Comparison of ENCODE assay signal across 30 cellular contexts in genomic region chr10:133130602-133131001, GRCh38. TPM values are rescaled to one million over a fixed set of nuclear protein-coding genes. Genes with fewer than 3 reads are reported as not detected.
DNase-seq lines count a peak whose midpoint lies in the region; ATAC-seq, FAIRE-seq and TF ChIP-seq lines count a peak whose summit lies in the region.
"Had no signal": no experiment of that assay in that cellular context is flagged by ENCODE, and none has a peak within 500 bp of the region (broad histone marks: within the 10 kb centered on the region; RNA-seq: fewer than 3 reads in every experiment).

No MANE protein-coding gene starts in this region.

- H2AFZ ChIP-seq in osteoblast (ENCODE audit: low read length), result no peak overlapping the region

- no peak overlapping the region; a peak in 1 of 22 replicates for H3K9ac ChIP-seq in BLaER1 treated with 17β-estradiol and CSF1 and Interleukin-3, amounts not matched to agents 10 nM and 100 nM

- H3K27me3 ChIP-seq in BLaER1 treated with 17β-estradiol and CSF1 and Interleukin-3, amounts not matched to agents 10 nM and 100 nM, result peaks cover 0 to 37% (median 4%) of the 10 kb centered on the region in 11 experiments; a peak in 11 of 22 replicates
- H3K27me3 ChIP-seq in bronchial epithelial cell (ENCODE audit: control insufficient read depth, insufficient read depth, low read length) (no peaks in the 10 kb centered on the region), osteoblast (ENCODE audit: insufficient read depth, low read length) (no peaks in the 10 kb centered on the region)
- H3K27me3 ChIP-seq: BE2C, SJSA1 had no signal

- TF ChIP-seq CTCF in bronchial epithelial cell (IDR thresholded peaks at IDR 0.05; ENCODE audit: insufficient read depth, low read length, severe bottlenecking) (no peak), osteoblast (IDR thresholded peaks at IDR 0.05; ENCODE audit: extremely low read depth, low read depth, low read length) (no peak)

- no peaks in the 10 kb centered on the region for H3K36me3 ChIP-seq in BLaER1 treated with 17β-estradiol and CSF1 and Interleukin-3, amounts not matched to agents 10 nM and 100 nM
- H3K36me3 ChIP-seq in bronchial epithelial cell (ENCODE audit: control insufficient read depth, insufficient read depth, low read length) (no peaks in the 10 kb centered on the region), osteoblast (ENCODE audit: insufficient read depth, low read length) (no peaks in the 10 kb centered on the region)
- H3K36me3 ChIP-seq: BE2C, SJSA1 had no signal

- H3K4me3 ChIP-seq in BLaER1 treated with 17β-estradiol and CSF1 and Interleukin-3, amounts not matched to agents 10 nM and 100 nM, result no peak overlapping the region
- H3K4me3 ChIP-seq in bronchial epithelial cell (ENCODE audit: low read depth, low read length) (no peak overlapping the region), osteoblast (ENCODE audit: insufficient read depth, low read length) (no peak overlapping the region)
- H3K4me3 ChIP-seq: SJSA1 had no signal

- ATAC-seq in HG02588 (IDR thresholded peaks at IDR 0.05; ENCODE audit: unreplicated experiment), result no peak
- ATAC-seq: HCT116 had no signal

- FAIRE-seq in bronchial epithelial cell (lab: Jason Lieb, UNC), result peak; percentile 76
- FAIRE-seq: D721Med had no signal

- peak overlapping the region in 7 of 11 experiments; percentile 71 to 86 (median 84); a peak in 13 of 22 replicates for H3K4me2 ChIP-seq in BLaER1 treated with 17β-estradiol and CSF1 and Interleukin-3, amounts not matched to agents 10 nM and 100 nM
- H3K4me2 ChIP-seq in osteoblast (ENCODE audit: insufficient read depth, low read length), result no peak overlapping the region

- no peaks in the 10 kb centered on the region for H3K79me2 ChIP-seq in osteoblast (ENCODE audit: insufficient read depth, low read length)

- H4K20me1 ChIP-seq in BLaER1 treated with 17β-estradiol and CSF1 and Interleukin-3, amounts not matched to agents 10 nM and 100 nM, result peaks cover 0 to 47% (median 24%) of the 10 kb centered on the region in 11 experiments; a peak in 16 of 22 replicates
- no peaks in the 10 kb centered on the region for H4K20me1 ChIP-seq in osteoblast (ENCODE audit: insufficient read depth, low read length)

- H3K4me1 ChIP-seq in BLaER1 treated with 17β-estradiol and CSF1 and Interleukin-3, amounts not matched to agents 10 nM and 100 nM, result peaks cover 9 to 55% (median 48%) of the 10 kb centered on the region in 10 experiments
- no peaks in the 10 kb centered on the region for H3K4me1 ChIP-seq in osteoblast (ENCODE audit: insufficient read depth, low read length)
- H3K4me1 ChIP-seq: BE2C, SJSA1 had no signal

- H3K9me3 ChIP-seq in BLaER1 treated with 17β-estradiol and CSF1 and Interleukin-3, amounts not matched to agents 10 nM and 100 nM (replicated peaks in 1 of 11), result peaks cover 0 to 10% (median 0%) of the 10 kb centered on the region in 11 experiments; a peak in 9 of 22 replicates
- H3K9me3 ChIP-seq in osteoblast (ENCODE audit: low read depth, low read length), result no peaks in the 10 kb centered on the region
- H3K9me3 ChIP-seq: BE2C, SJSA1 had no signal

- DNase-seq in activated effector memory CD4-positive, alpha-beta T cell treated with anti-CD3 and anti-CD28 coated beads, Interleukin-2, amount 50 U/mL, for 16 hours, result peak; percentile 33
- DNase-seq in activated effector memory CD4-positive, alpha-beta T cell treated with Interleukin-2 at 50 U/mL for 16 hours, result no peak
- no peak for DNase-seq in bronchial epithelial cell (ENCODE audit: low read depth)
- DNase-seq in osteoblast (ENCODE audit: insufficient read length, low spot score, missing footprints), result peak; percentile 68
- DNase-seq in DMS53 (lab: John Stamatoyannopoulos, UW), result no peak
- no peak for DNase-seq in NCI-H2227 (lab: John Stamatoyannopoulos, UW; ENCODE audit: unreplicated experiment)
- DNase-seq: ACHN, BE2C, KBM-7, MV-4-11, NCI-H1105, NCI-H1436 treated with DMSO at 0.1 percent for 48 hours, NCI-H1930, NCI-H2107, NCI-H446, NCI-H524 treated with DMSO at 0.1 percent for 48 hours, NCI-H774 had no signal

- no peak overlapping the region for H3K27ac ChIP-seq in BLaER1 treated with 17β-estradiol and CSF1 and Interleukin-3, amounts not matched to agents 10 nM and 100 nM
- H3K27ac ChIP-seq in osteoblast (ENCODE audit: low read depth, low read length), result no peak overlapping the region
- H3K27ac ChIP-seq: 22Rv1, SJSA1 had no signal

RNA-seq across cellular contexts. Expression of gene KNDC1, which starts 29.4 kb away (rescaled TPM):
- under 0.01 TPM in 2 replicates for total RNA-seq in bronchial epithelial cell
- under 0.01 TPM in 1 of 2 replicates, not detected in the other for total RNA-seq in osteoblast
- total RNA-seq: CD4-positive, alpha-beta T cell; Daoy had no signal

RNA-seq across cellular contexts. Expression of gene ADGRA1, which starts 42.9 kb away (rescaled TPM):
- total RNA-seq in bronchial epithelial cell, result not detected in 2 replicates
- total RNA-seq in osteoblast, result not detected in 2 replicates
- total RNA-seq: CD4-positive, alpha-beta T cell; Daoy; G401; H4; HT-29; LHCN-M2; MCF 10A; SJSA1 had no signal

Comparison
In these comparisons a context has a peak if more than half of its experiments do, and no peak if none do; other contexts are left out.
1. DNase-seq: peak in activated effector memory CD4-positive, alpha-beta T cell treated with anti-CD3 and anti-CD28 coated beads, Interleukin-2, amount 50 U/mL, for 16 hours (single experiment) and osteoblast (single experiment); none in activated effector memory CD4-positive, alpha-beta T cell treated with Interleukin-2 at 50 U/mL for 16 hours (single experiment), bronchial epithelial cell (single experiment), DMS53 (single experiment) and NCI-H2227 (single experiment).